ENCODE assay signal across 1 cellular context in genomic region chr14:73995977-73996378, GRCh38.
TF ChIP-seq lines count a peak whose summit lies in the region.

No MANE protein-coding gene starts in this region.

TF ChIP-seq in liver, 16 proteins besides CTCF, POLR2A, EP300 and RAD21 (continued from another document):
- peak; percentile 59 for TF ChIP-seq REST (IDR thresholded peaks at IDR 0.05)
- TF ChIP-seq MAX (IDR thresholded peaks at IDR 0.05) = no peak
- TF ChIP-seq EGR1 (IDR thresholded peaks at IDR 0.05; ENCODE audit: low read depth in 2 of 2) = no peak
